ENCODE assay signal across 1 cellular context in genomic region chr3:135224963-135225362, GRCh38.
TF ChIP-seq lines count a peak whose summit lies in the region.

No MANE protein-coding gene starts in this region.

TF ChIP-seq in GM12878, 131 proteins besides CTCF, POLR2A, EP300 and RAD21 (continued from another document):
- TF ChIP-seq HDAC6 (IDR thresholded peaks at IDR 0.05; ENCODE audit: unreplicated experiment) (no peak), IKZF2 (IDR thresholded peaks at IDR 0.05) (peak in 1 of 2 experiments; percentile 35; a peak in 2 of 4 replicates), MXI1 (IDR thresholded peaks at IDR 0.05; ENCODE audit: low read depth, low read length) (no peak), MLLT1 (IDR thresholded peaks at IDR 0.05) (no peak), BMI1 (IDR thresholded peaks at IDR 0.05; ENCODE audit: borderline replicate concordance) (no peak), WRNIP1 (IDR thresholded peaks at IDR 0.05; ENCODE audit: borderline replicate concordance, low read depth, low read length) (no peak), SUZ12 (IDR thresholded peaks at IDR 0.05; ENCODE audit: unreplicated experiment) (no peak), KDM1A (IDR thresholded peaks at IDR 0.05; ENCODE audit: borderline replicate concordance) (no peak), ZNF592 (IDR thresholded peaks at IDR 0.05) (no peak), ESRRA (IDR thresholded peaks at IDR 0.05; ENCODE audit: low read length) (no peak), CHD2 (IDR thresholded peaks at IDR 0.05; ENCODE audit: borderline replicate concordance, low read depth, low read length) (peak; percentile 54; the same call in 1 of the 2 replicates), SMAD5 (IDR thresholded peaks at IDR 0.05; ENCODE audit: low read depth) (no peak), SRF (IDR thresholded peaks at IDR 0.05; ENCODE audit: low read depth in 2 of 2, low read length in 2 of 2) (no peak), GATAD2B (conservative IDR thresholded peaks at IDR 0.05; ENCODE audit: low read depth) (no peak), TARDBP (IDR thresholded peaks at IDR 0.05; ENCODE audit: borderline replicate concordance) (no peak), TCF7 (IDR thresholded peaks at IDR 0.05; ENCODE audit: borderline replicate concordance) (no peak), JUND (IDR thresholded peaks at IDR 0.05; ENCODE audit: low read depth, low read length) (no peak)
- TF ChIP-seq, protein P1, sequence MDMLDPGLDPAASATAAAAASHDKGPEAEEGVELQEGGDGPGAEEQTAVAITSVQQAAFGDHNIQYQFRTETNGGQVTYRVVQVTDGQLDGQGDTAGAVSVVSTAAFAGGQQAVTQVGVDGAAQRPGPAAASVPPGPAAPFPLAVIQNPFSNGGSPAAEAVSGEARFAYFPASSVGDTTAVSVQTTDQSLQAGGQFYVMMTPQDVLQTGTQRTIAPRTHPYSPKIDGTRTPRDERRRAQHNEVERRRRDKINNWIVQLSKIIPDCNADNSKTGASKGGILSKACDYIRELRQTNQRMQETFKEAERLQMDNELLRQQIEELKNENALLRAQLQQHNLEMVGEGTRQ (IDR thresholded peaks at IDR 0.05; ENCODE audit: borderline replicate concordance, low read depth, low read length): no peak
